15 cellular contexts compared by ENCODE assay signal in the genomic region with DNA sequence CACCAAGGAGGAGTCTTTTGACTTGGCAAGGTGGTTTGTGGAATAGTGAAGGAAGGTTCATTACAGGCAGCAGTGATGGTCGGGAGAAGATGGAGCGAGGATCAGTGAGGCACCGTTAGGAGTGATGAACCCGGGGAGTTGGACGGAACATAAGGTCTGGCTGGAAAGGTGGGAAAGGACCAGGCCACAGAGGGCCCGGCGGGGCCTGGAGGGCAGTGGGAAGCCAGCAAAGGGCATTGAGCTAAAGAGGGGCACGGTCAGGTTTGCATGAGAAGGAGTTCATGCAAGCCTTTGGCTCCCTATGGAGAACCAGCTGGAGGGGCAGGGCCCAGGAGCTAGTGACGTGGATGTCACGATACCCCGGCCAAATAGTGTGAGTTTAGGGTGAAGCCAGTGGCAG. TPM values are rescaled to one million over a fixed set of nuclear protein-coding genes. Genes with fewer than 3 reads are reported as not detected.
DNase-seq lines count a peak whose midpoint lies in the region; ATAC-seq and TF ChIP-seq lines count a peak whose summit lies in the region.
"Had no signal": no experiment of that assay in that cellular context is flagged by ENCODE, and none has a peak within 500 bp of the region (broad histone marks: within the 10 kb centered on the region; RNA-seq: fewer than 3 reads in every experiment).

No MANE protein-coding gene starts in this region.

- no peak for TF ChIP-seq POLR2A in spleen (IDR thresholded peaks at IDR 0.05)
- no peak for TF ChIP-seq POLR2A in uterus (IDR thresholded peaks at IDR 0.05)

- H3K27ac ChIP-seq in spleen (no peak overlapping the region), uterus (no peak overlapping the region)
- H3K27ac ChIP-seq: A549, C4-2B, HL-60 had no signal

- DNase-seq in HFFc6 (no peak), endothelial cell (ENCODE audit: low spot score) (no peak), spleen (peak; percentile 42), DMS153 treated with DMSO at 0.1 percent for 48 hours (lab: John Stamatoyannopoulos, UW; ENCODE audit: unreplicated experiment) (no peak), uterus (no peak)
- no peak for DNase-seq in effector CD4-positive, alpha-beta T cell
- DNase-seq: BE2C; CD4-positive, alpha-beta memory T cell; Kasumi-1; KBM-7 had no signal

- peaks cover 6% of the 10 kb centered on the region; the same call in 1 of the 2 replicates for H3K27me3 Mint-ChIP-seq in HFFc6 (ENCODE audit: insufficient read depth)
- no peaks in the 10 kb centered on the region for H3K27me3 Mint-ChIP-seq in activated T-helper 17 cell treated with anti-CD3 and anti-CD28 coated beads, Interleukin-2, amount 50 U/mL, for 72 hours
- H3K27me3 Mint-ChIP-seq in endothelial cell (ENCODE audit: unreplicated experiment): peaks cover 4% of the 10 kb centered on the region
- H3K27me3 Mint-ChIP-seq: CD4-positive, alpha-beta memory T cell had no signal

- intact Hi-C loops in spleen (cut with DNase I; ENCODE audit: low total_unique reads) (no loop called here), uterus (cut with DNase I; ENCODE audit: low total_unique reads) (no loop called here)

- H3K9me3 Mint-ChIP-seq in HFFc6 (no peaks in the 10 kb centered on the region), endothelial cell (ENCODE audit: unreplicated experiment) (no peaks in the 10 kb centered on the region)
- no peaks in the 10 kb centered on the region for H3K9me3 Mint-ChIP-seq in activated T-helper 17 cell treated with anti-CD3 and anti-CD28 coated beads, Interleukin-2, amount 50 U/mL, for 72 hours
- H3K9me3 Mint-ChIP-seq: CD4-positive, alpha-beta memory T cell had no signal

- H3K9me3 ChIP-seq in spleen (no peaks in the 10 kb centered on the region), uterus (no peaks in the 10 kb centered on the region)
- H3K9me3 ChIP-seq: A549, BE2C had no signal

- peaks cover 42% of the 10 kb centered on the region for H3K4me1 Mint-ChIP-seq in HFFc6 (ENCODE audit: low read depth)
- peaks cover 4% of the 10 kb centered on the region for H3K4me1 Mint-ChIP-seq in activated T-helper 17 cell treated with anti-CD3 and anti-CD28 coated beads, Interleukin-2, amount 50 U/mL, for 72 hours
- no peaks in the 10 kb centered on the region for H3K4me1 Mint-ChIP-seq in endothelial cell (ENCODE audit: unreplicated experiment)

- peaks cover 0 to 35% (median 0%) of the 10 kb centered on the region in 6 donors for H3K36me3 ChIP-seq in spleen
- no peaks in the 10 kb centered on the region for H3K36me3 ChIP-seq in uterus
- H3K36me3 ChIP-seq: BE2C had no signal

- no peaks in the 10 kb centered on the region for H3K27me3 ChIP-seq in spleen (replicated peaks in 1 of 7)
- H3K27me3 ChIP-seq in uterus: no peaks in the 10 kb centered on the region
- H3K27me3 ChIP-seq: BE2C had no signal

- H3K36me3 Mint-ChIP-seq in HFFc6 (ENCODE audit: low read depth) (peaks cover 7% of the 10 kb centered on the region; the same call in 1 of the 2 replicates), endothelial cell (ENCODE audit: low read depth, unreplicated experiment) (peaks cover 11% of the 10 kb centered on the region)
- no peaks in the 10 kb centered on the region for H3K36me3 Mint-ChIP-seq in activated T-helper 17 cell treated with anti-CD3 and anti-CD28 coated beads, Interleukin-2, amount 50 U/mL, for 72 hours (ENCODE audit: low read depth)
- H3K36me3 Mint-ChIP-seq: CD4-positive, alpha-beta memory T cell had no signal

- H3K27ac Mint-ChIP-seq in HFFc6: peak overlapping the region; percentile 40
- H3K27ac Mint-ChIP-seq in activated T-helper 17 cell treated with anti-CD3 and anti-CD28 coated beads, Interleukin-2, amount 50 U/mL, for 72 hours: peak overlapping the region; percentile 45
- H3K27ac Mint-ChIP-seq in endothelial cell (ENCODE audit: unreplicated experiment): no peak overlapping the region

- no peak overlapping the region; the same call in 1 of the 2 replicates for H3K4me3 Mint-ChIP-seq in HFFc6
- no peak overlapping the region for H3K4me3 Mint-ChIP-seq in activated T-helper 17 cell treated with anti-CD3 and anti-CD28 coated beads, Interleukin-2, amount 50 U/mL, for 72 hours
- H3K4me3 Mint-ChIP-seq in endothelial cell (ENCODE audit: unreplicated experiment): peak overlapping the region; percentile 45
- H3K4me3 Mint-ChIP-seq: CD4-positive, alpha-beta memory T cell had no signal

- H3K4me3 ChIP-seq in spleen (no peak overlapping the region), uterus (no peak overlapping the region)
- H3K4me3 ChIP-seq: A549 had no signal

- WGBS in spleen, 5 donors: 92 to 96% (median 94%) methylated on average over 11 of the region's 11 CpGs

- H3K4me1 ChIP-seq in spleen (peaks cover 0 to 7% (median 0%) of the 10 kb centered on the region in 6 donors), uterus (peaks cover 0 to 9% of the 10 kb centered on the region in 2 donors)
- H3K4me1 ChIP-seq: A549 had no signal

- no peak for ATAC-seq in activated T-helper 17 cell treated with anti-CD3 and anti-CD28 coated beads, Interleukin-2, amount 50 U/mL, for 72 hours (replicated peaks)
- ATAC-seq in HG02588 (IDR thresholded peaks at IDR 0.05; ENCODE audit: unreplicated experiment): no peak
- ATAC-seq: A549 had no signal

- TF ChIP-seq CTCF in HFFc6 (IDR thresholded peaks at IDR 0.05): no peak
- TF ChIP-seq CTCF in endothelial cell (IDR thresholded peaks at IDR 0.05; ENCODE audit: unreplicated experiment): no peak
- no peak for TF ChIP-seq CTCF in spleen (IDR thresholded peaks at IDR 0.05 in 8 of 11, conservative IDR thresholded peaks at IDR 0.05 in 3 of 11)
- TF ChIP-seq CTCF in uterus (IDR thresholded peaks at IDR 0.05): no peak

RNA-seq across cellular contexts. Expression of a gene that starts 46.2 kb away (rescaled TPM):
- total RNA-seq in HFFc6 (2021; fragmentation: NEBNext Ultra II Directional; extraction: Animal tissue kit (Norgen Biotek cat#: 25700)): 10 to 100 TPM; 38.6 to 45.3 (median 42.5) TPM
- total RNA-seq in activated T-helper 17 cell treated with anti-CD3 and anti-CD28 coated beads, Interleukin-2, amount 50 U/mL, for 72 hours: 10 to 100 TPM; 24.5 to 37.4 TPM
- 19.2 TPM for total RNA-seq in endothelial cell (ENCODE audit: unreplicated experiment)
- 10 to 100 TPM; 26.7 to 39.6 (median 30.8) TPM for total RNA-seq in spleen
- 10 to 100 TPM in 1 of 3 donors, 1 to 10 TPM in 2; 8.3 to 10.0 (median 8.8) TPM for polyA plus RNA-seq in spleen
- 10 to 100 TPM; 13.1 to 38.3 (median 25.4) TPM for total RNA-seq in uterus
